In genomic region chr5:73826301-73826700, GRCh38 we compare ENCODE assay signal across 25 cellular contexts.
DNase-seq lines count a peak whose midpoint lies in the region; ATAC-seq, FAIRE-seq and TF ChIP-seq lines count a peak whose summit lies in the region.
"Had no signal": no experiment of that assay in that cellular context is flagged by ENCODE, and none has a peak within 500 bp of the region (broad histone marks: within the 10 kb centered on the region; RNA-seq: fewer than 3 reads in every experiment).

No MANE protein-coding gene starts in this region.

- H3K27ac ChIP-seq in adrenal gland (peak overlapping the region in 4 of 5 donors; percentile 10 to 71 (median 58)), kidney (ENCODE audit: low read depth in 2 of 2, low read length in 2 of 2) (peak overlapping the region; percentile 43 to 47), thoracic aorta (peak overlapping the region; percentile 66 to 80)
- H3K27ac ChIP-seq: pancreas, WERI-Rb-1 had no signal

- H3K9me2 ChIP-seq in Loucy (replicated peaks; ENCODE audit: low read depth, low read length): no peaks in the 10 kb centered on the region

- ATAC-seq in thoracic aorta (ENCODE audit: insufficient number of reproducible peaks, low FRiP score, low read depth) (no peak), omental fat pad (ENCODE audit: low FRiP score) (no peak), HG03460 (IDR thresholded peaks at IDR 0.05; ENCODE audit: unreplicated experiment) (no peak)
- ATAC-seq: activated CD8-positive, alpha-beta T cell treated with anti-CD3 and anti-CD28 coated beads for 36 hours; K562; left cardiac atrium; pancreas; Right ventricle myocardium inferior had no signal

- DNase-seq in adrenal gland: no peak
- DNase-seq in kidney: no peak
- DNase-seq in thoracic aorta (ENCODE audit: low spot score): no peak
- no peak for DNase-seq in omental fat pad (ENCODE audit: low spot score)
- no peak for DNase-seq in NCI-H524 (lab: John Stamatoyannopoulos, UW)
- no peak for DNase-seq in activated naive CD4-positive, alpha-beta T cell treated with Interleukin-2 at 50 U/mL for 16 hours
- DNase-seq: activated CD8-positive, alpha-beta T cell treated with anti-CD3 and anti-CD28 coated beads for 36 hours; activated naive CD8-positive, alpha-beta T cell treated with anti-CD3 and anti-CD28 coated beads for 36 hours; activated T-cell treated with anti-CD3 and anti-CD28 coated beads, Interleukin-2, amount 50 U/mL, for 48 hours; BE2C; effector CD4-positive, alpha-beta T cell; GF-D8; left cardiac atrium; NCI-H1105; NCI-H2227 treated with DMSO at 0.1 percent for 48 hours; pancreas; small intestine; stimulated activated CD4-positive, alpha-beta T cell treated with anti-CD3 and anti-CD28 coated beads, Interleukin-4, amount 100 ng/mL, for 24 hours; stimulated activated CD8-positive, alpha-beta memory T cell treated with anti-CD3 and anti-CD28 coated beads, Interleukin-4, amount 100 ng/mL, for 48 hours; WERI-Rb-1 had no signal

- H3K4me2 ChIP-seq in Loucy (ENCODE audit: low read depth, low read length, poor library complexity, severe bottlenecking): no peak overlapping the region

- no peak for TF ChIP-seq POLR2A in adrenal gland (IDR thresholded peaks at IDR 0.05)

- H3K9me3 ChIP-seq in Loucy (ENCODE audit: insufficient read depth, low read depth, low read length) (no peaks in the 10 kb centered on the region), adrenal gland (replicated peaks in 1 of 3) (no peaks in the 10 kb centered on the region), kidney (ENCODE audit: control insufficient read depth in 1 of 2, low read length in 2 of 2) (no peaks in the 10 kb centered on the region), thoracic aorta (no peaks in the 10 kb centered on the region)
- H3K9me3 ChIP-seq: BE2C, pancreas had no signal

- H3K9ac ChIP-seq in Loucy (ENCODE audit: low read depth, low read length, poor library complexity, severe bottlenecking) (no peak overlapping the region), kidney (ENCODE audit: low read length in 2 of 2) (peak overlapping the region in 1 of 2 donors; percentile 30)

- FAIRE-seq in kidney (lab: Jason Lieb, UNC): no peak
- FAIRE-seq: GM12891, K562, pancreas, small intestine had no signal

- H3K4me1 ChIP-seq in Loucy (ENCODE audit: insufficient read depth, low read length, poor library complexity, severe bottlenecking) (peaks cover 8% of the 10 kb centered on the region), adrenal gland (replicated peaks in 1 of 2) (peaks cover 18 to 33% of the 10 kb centered on the region in 2 donors), kidney (ENCODE audit: control insufficient read depth in 1 of 2, insufficient read depth in 1 of 2, low read depth in 1 of 2, low read length in 2 of 2) (peaks cover 40 to 60% of the 10 kb centered on the region in 2 donors), thoracic aorta (ENCODE audit: control insufficient read depth in 1 of 2, low read depth in 2 of 2) (peaks cover 35 to 56% of the 10 kb centered on the region in 2 donors)

- H3K27me3 ChIP-seq in Loucy (ENCODE audit: insufficient read depth, low read length, poor library complexity, severe bottlenecking) (no peaks in the 10 kb centered on the region), adrenal gland (no peaks in the 10 kb centered on the region), thoracic aorta (replicated peaks; ENCODE audit: insufficient read depth) (no peaks in the 10 kb centered on the region)
- H3K27me3 ChIP-seq: BE2C, pancreas had no signal

- no peaks in the 10 kb centered on the region for H3F3A ChIP-seq in Loucy (ENCODE audit: low read depth)

- H3K36me3 ChIP-seq in Loucy (ENCODE audit: insufficient read depth, low read length): no peaks in the 10 kb centered on the region
- H3K36me3 ChIP-seq in adrenal gland (replicated peaks in 1 of 2): no peaks in the 10 kb centered on the region
- peaks cover 0 to 6% of the 10 kb centered on the region in 2 donors for H3K36me3 ChIP-seq in kidney (ENCODE audit: control insufficient read depth in 1 of 2, insufficient read depth in 2 of 2, low read length in 2 of 2)
- H3K36me3 ChIP-seq in thoracic aorta: no peaks in the 10 kb centered on the region
- H3K36me3 ChIP-seq: pancreas, WERI-Rb-1 had no signal

- H4K20me1 ChIP-seq in Loucy (ENCODE audit: insufficient read depth, low read length, poor library complexity, severe bottlenecking): no peaks in the 10 kb centered on the region

- H2AFZ ChIP-seq in Loucy (ENCODE audit: low read length): peak overlapping the region; percentile 32; the same call in 1 of the 2 replicates

- 68 to 81% (median 73%) methylated on average over 5 of the region's 5 CpGs for WGBS in adrenal gland, 4 donors

- TF ChIP-seq CTCF in Loucy (conservative IDR thresholded peaks at IDR 0.05; ENCODE audit: low read length) (no peak), adrenal gland (IDR thresholded peaks at IDR 0.05) (no peak), kidney (IDR thresholded peaks at IDR 0.05; ENCODE audit: borderline replicate concordance, extremely low read depth, insufficient read depth) (no peak), thoracic aorta (IDR thresholded peaks at IDR 0.05) (no peak), omental fat pad (IDR thresholded peaks at IDR 0.05) (no peak)

- H3K79me2 ChIP-seq in Loucy (ENCODE audit: insufficient read depth, low read length): no peaks in the 10 kb centered on the region

- H3K4me3 ChIP-seq in Loucy (ENCODE audit: low read length, poor library complexity, severe bottlenecking) (no peak overlapping the region), adrenal gland (no peak overlapping the region), kidney (ENCODE audit: low read length in 2 of 2) (peak overlapping the region; percentile 3 to 27), thoracic aorta (no peak overlapping the region)
- H3K4me3 ChIP-seq: K562, pancreas had no signal

- intact Hi-C loops in adrenal gland (cut with DNase I) (no loop called here), kidney (cut with DNase I) (no loop called here)

Comparison
In these comparisons a context has a peak if more than half of its experiments do, and no peak if none do; other contexts are left out.
1. H3K4me3 ChIP-seq: peak in kidney (2 of 2); none in Loucy (single experiment), adrenal gland (0 of 4) and thoracic aorta (single experiment).
2. Peak in every context shown above with its lines, with median percentiles within 50 percentile points of each other: H3K27ac ChIP-seq.